In genomic region chr7:45033931-45034290, GRCh38 we compare ENCODE assay signal across 10 cellular contexts. TPM values are rescaled to one million over a fixed set of nuclear protein-coding genes. Genes with fewer than 3 reads are reported as not detected.
DNase-seq lines count a peak whose midpoint lies in the region; ATAC-seq and TF ChIP-seq lines count a peak whose summit lies in the region.
"Had no signal": no experiment of that assay in that cellular context is flagged by ENCODE, and none has a peak within 500 bp of the region (broad histone marks: within the 10 kb centered on the region; RNA-seq: fewer than 3 reads in every experiment).

No MANE protein-coding gene starts in this region.

- H3K27ac ChIP-seq in right atrium auricular region, result no peak overlapping the region
- H3K27ac ChIP-seq: gastroesophageal sphincter had no signal

- H3K36me3 ChIP-seq in right atrium auricular region (peaks cover 7% of the 10 kb centered on the region), adipocyte (ENCODE audit: control insufficient read depth, insufficient read depth, low read length, severe bottlenecking) (peaks cover 18% of the 10 kb centered on the region)

- H3K27me3 Mint-ChIP-seq in stimulated activated naive CD8-positive, alpha-beta T cell treated with anti-CD3 and anti-CD28 coated beads, Interleukin-15, amount 100 ng/mL, for 72 hours, result no peaks in the 10 kb centered on the region

- no peaks in the 10 kb centered on the region for H3K9me3 ChIP-seq in right atrium auricular region
- H3K9me3 ChIP-seq in adipocyte (ENCODE audit: control insufficient read depth, low read length), result no peaks in the 10 kb centered on the region
- H3K9me3 ChIP-seq: gastroesophageal sphincter had no signal

- H3K27me3 ChIP-seq in right atrium auricular region, result no peaks in the 10 kb centered on the region
- H3K27me3 ChIP-seq in adipocyte (replicated peaks; ENCODE audit: control insufficient read depth, insufficient read depth, low read length), result no peaks in the 10 kb centered on the region
- H3K27me3 ChIP-seq: gastroesophageal sphincter had no signal

- intact Hi-C loops in Right ventricle myocardium superior (cut with DNase I), result no loop called here

- DNase-seq in Right ventricle myocardium superior (peak; percentile 52), right atrium auricular region (ENCODE audit: low spot score) (no peak), adipocyte (ENCODE audit: low read depth) (peak; percentile 3), left lobe of liver (ENCODE audit: low spot score) (no peak), NAMALWA (ENCODE audit: low spot score) (no peak), hippocampal formation (lab: John Stamatoyannopoulos, UW) (no peak), NCI-H226 (no peak)
- no peak for DNase-seq in stimulated activated naive CD8-positive, alpha-beta T cell treated with anti-CD3 and anti-CD28 coated beads, Interleukin-15, amount 100 ng/mL, for 72 hours
- DNase-seq: Calu3 had no signal

- TF ChIP-seq CTCF in right atrium auricular region (IDR thresholded peaks at IDR 0.05), result no peak

- H3K4me1 ChIP-seq in right atrium auricular region, result peaks cover 0 to 18% of the 10 kb centered on the region in 2 donors
- H3K4me1 ChIP-seq in adipocyte (ENCODE audit: control insufficient read depth, insufficient read depth, low read length), result peaks cover 14% of the 10 kb centered on the region

- peak overlapping the region in 1 of 2 donors; percentile 84 for H3K27ac Mint-ChIP-seq in stimulated activated naive CD8-positive, alpha-beta T cell treated with anti-CD3 and anti-CD28 coated beads, Interleukin-15, amount 100 ng/mL, for 72 hours

- ATAC-seq in Right ventricle myocardium superior (ENCODE audit: poor library complexity), result peak; percentile 73
- peak; percentile 79 for ATAC-seq in left lobe of liver
- no peak for ATAC-seq in stimulated activated naive CD8-positive, alpha-beta T cell treated with anti-CD3 and anti-CD28 coated beads, Interleukin-15, amount 100 ng/mL, for 72 hours
- ATAC-seq: gastroesophageal sphincter had no signal

- H3K9ac ChIP-seq in adipocyte (ENCODE audit: low read length), result peak overlapping the region; percentile 24

- no peaks in the 10 kb centered on the region for H3K9me3 Mint-ChIP-seq in stimulated activated naive CD8-positive, alpha-beta T cell treated with anti-CD3 and anti-CD28 coated beads, Interleukin-15, amount 100 ng/mL, for 72 hours

- peak overlapping the region in 1 of 2 donors; percentile 21 for H3K4me3 Mint-ChIP-seq in stimulated activated naive CD8-positive, alpha-beta T cell treated with anti-CD3 and anti-CD28 coated beads, Interleukin-15, amount 100 ng/mL, for 72 hours

- H3K4me3 ChIP-seq in right atrium auricular region (no peak overlapping the region), adipocyte (ENCODE audit: low read length) (no peak overlapping the region)
- H3K4me3 ChIP-seq: gastroesophageal sphincter had no signal

- peaks cover 87% of the 10 kb centered on the region for H3K4me1 Mint-ChIP-seq in stimulated activated naive CD8-positive, alpha-beta T cell treated with anti-CD3 and anti-CD28 coated beads, Interleukin-15, amount 100 ng/mL, for 72 hours

RNA-seq across cellular contexts. Expression of gene CCM2, which starts 33.9 kb away (rescaled TPM):
- total RNA-seq in Right ventricle myocardium superior, result 30.3 TPM
- total RNA-seq in right atrium auricular region, result 10 to 100 TPM; 26.5 to 34.0 TPM
- 44.8 TPM for total RNA-seq in left lobe of liver

RNA-seq across cellular contexts. Expression of gene NACAD, which starts 54.9 kb away (rescaled TPM):
- total RNA-seq in Right ventricle myocardium superior (4.7 TPM), right atrium auricular region (1 to 10 TPM; 5.9 to 9.0 TPM), left lobe of liver (0.05 TPM)

RNA-seq across cellular contexts. Expression of gene MYO1G, which starts 55.1 kb away (rescaled TPM):
- total RNA-seq in Right ventricle myocardium superior (0.97 TPM), right atrium auricular region (1 to 10 TPM in 1 of 2 donors, under 1 TPM in 1; 0.78 to 2.2 TPM), left lobe of liver (1.0 TPM)

Comparison
In these comparisons a context has a peak if more than half of its experiments do, and no peak if none do; other contexts are left out.
1. DNase-seq: peak in Right ventricle myocardium superior (single experiment) and adipocyte (single experiment); none in right atrium auricular region (single experiment), left lobe of liver (single experiment), NAMALWA (single experiment), hippocampal formation (0 of 2), stimulated activated naive CD8-positive, alpha-beta T cell treated with anti-CD3 and anti-CD28 coated beads, Interleukin-15, amount 100 ng/mL, for 72 hours (0 of 2) and NCI-H226 (single experiment).